ENCODE assay signal across 15 cellular contexts in genomic region chr2:11899264-11899818, GRCh38.
DNase-seq lines count a peak whose midpoint lies in the region; ATAC-seq, FAIRE-seq and TF ChIP-seq lines count a peak whose summit lies in the region.
"Had no signal": no experiment of that assay in that cellular context is flagged by ENCODE, and none has a peak within 500 bp of the region (broad histone marks: within the 10 kb centered on the region; RNA-seq: fewer than 3 reads in every experiment).

No MANE protein-coding gene starts in this region.

- H2BK15ac ChIP-seq in IMR-90 (ENCODE audit: low read depth, low read length), result no peak overlapping the region

- no peak overlapping the region for H2BK120ac ChIP-seq in IMR-90 (ENCODE audit: low read depth, low read length)

- H3K9me1 ChIP-seq in IMR-90 (ENCODE audit: insufficient read depth, low read length) (no peaks in the 10 kb centered on the region), keratinocyte (ENCODE audit: control insufficient read depth, extremely low read depth, insufficient read depth, low read length) (no peaks in the 10 kb centered on the region)

- H3K9me3 ChIP-seq in IMR-90 (ENCODE audit: control insufficient read depth, insufficient read depth, low read length) (no peaks in the 10 kb centered on the region), keratinocyte (ENCODE audit: control insufficient read depth, low read depth, low read length) (no peaks in the 10 kb centered on the region)

- peak; percentile 94 for FAIRE-seq in keratinocyte (lab: Jason Lieb, UNC)
- FAIRE-seq: GM18507 had no signal

- no peaks in the 10 kb centered on the region for H3K4me1 ChIP-seq in IMR-90 (ENCODE audit: control insufficient read depth, insufficient read depth, low read length)
- H3K4me1 ChIP-seq in keratinocyte (ENCODE audit: control insufficient read depth, extremely low read depth, insufficient read depth, low read length), result peaks cover 4% of the 10 kb centered on the region

- H3K27ac ChIP-seq in IMR-90 (ENCODE audit: insufficient read depth, low read length) (no peak overlapping the region), keratinocyte (ENCODE audit: control insufficient read depth, insufficient read depth, low read length) (no peak overlapping the region)
- H3K27ac ChIP-seq: BLaER1 treated with 17β-estradiol and CSF1 and Interleukin-3, amounts not matched to agents 10 nM and 100 nM; cardiac muscle cell had no signal

- no peak overlapping the region for H3K4ac ChIP-seq in IMR-90 (ENCODE audit: low read depth, low read length)

- no peaks in the 10 kb centered on the region for H3K79me1 ChIP-seq in IMR-90 (ENCODE audit: low read depth in 1 of 2, low read length in 2 of 2)

- H2AFZ ChIP-seq in IMR-90 (replicated peaks; ENCODE audit: low read length, poor library complexity), result no peak overlapping the region
- H2AFZ ChIP-seq in keratinocyte (ENCODE audit: control insufficient read depth, low read length), result no peak overlapping the region

- POLR2A ChIA-PET in IMR-90 (lab: Charles Lee; ENCODE audit: unreplicated experiment), result no interaction called here

- no peak overlapping the region for H3K18ac ChIP-seq in IMR-90 (ENCODE audit: low read depth, low read length)

- intact Hi-C loops in IMR-90 (cut with micrococcal nuclease), result no loop called here

- no peak overlapping the region for H2BK20ac ChIP-seq in IMR-90 (ENCODE audit: low read depth, low read length)

- no peak overlapping the region for H4K5ac ChIP-seq in IMR-90 (ENCODE audit: low read depth, low read length)

- H3K4me2 ChIP-seq in IMR-90 (ENCODE audit: low read depth, low read length), result no peak overlapping the region
- no peak overlapping the region for H3K4me2 ChIP-seq in keratinocyte (ENCODE audit: control insufficient read depth, extremely low read depth, insufficient read depth, low read depth, low read length)
- H3K4me2 ChIP-seq: BLaER1 treated with 17β-estradiol and CSF1 and Interleukin-3, amounts not matched to agents 10 nM and 100 nM had no signal

- no peaks in the 10 kb centered on the region for H4K20me1 ChIP-seq in IMR-90 (ENCODE audit: insufficient read depth, low read length)
- H4K20me1 ChIP-seq in keratinocyte (ENCODE audit: control insufficient read depth, extremely low read depth, insufficient read depth, low read length), result no peaks in the 10 kb centered on the region
- H4K20me1 ChIP-seq: BLaER1 treated with 17β-estradiol and CSF1 and Interleukin-3, amounts not matched to agents 10 nM and 100 nM had no signal

- H3K9ac ChIP-seq in IMR-90 (ENCODE audit: low read depth, low read length) (no peak overlapping the region), keratinocyte (ENCODE audit: control insufficient read depth, extremely low read depth, insufficient read depth, low read length) (no peak overlapping the region)
- H3K9ac ChIP-seq: BLaER1 treated with 17β-estradiol and CSF1 and Interleukin-3, amounts not matched to agents 10 nM and 100 nM had no signal

- H3K14ac ChIP-seq in IMR-90 (replicated peaks; ENCODE audit: low read depth, low read length), result no peak overlapping the region

- H3K4me3 ChIP-seq in AG10803 (ENCODE audit: low read length) (no peak overlapping the region), IMR-90 (ENCODE audit: insufficient read depth, low read depth, low read length) (no peak overlapping the region), keratinocyte (ENCODE audit: control insufficient read depth in 2 of 3, extremely low read depth in 1 of 3, insufficient read depth in 2 of 3, low read depth in 1 of 3, low read length in 3 of 3) (no peak overlapping the region)
- H3K4me3 ChIP-seq: BLaER1 treated with 17β-estradiol and CSF1 and Interleukin-3, amounts not matched to agents 10 nM and 100 nM; cardiac muscle cell had no signal

- BruUV-seq in IMR-90 (replicated peaks; lab: Mats Ljungman, UMichigan), result no TSS peak

- DNase-seq in AG10803 (ENCODE audit: low read depth) (peak; percentile 54), IMR-90 (peak; percentile 63), brain pericyte (ENCODE audit: low read depth, low spot score) (peak; percentile 4), keratinocyte (ENCODE audit: low read depth, low spot score) (peak; percentile 2), nucleus accumbens (lab: John Stamatoyannopoulos, UW) (no peak)
- no peak for DNase-seq in activated CD4-positive, alpha-beta T cell treated with anti-CD3 and anti-CD28 coated beads for 1 hour
- DNase-seq: activated CD4-positive, alpha-beta T cell treated with anti-CD3 and anti-CD28 coated beads for 4 hours; NCI-H2029; stimulated activated CD4-positive, alpha-beta T cell treated with anti-CD3 and anti-CD28 coated beads, Interleukin-4, amount 100 ng/mL, for 1 hour; stimulated activated naive CD4-positive, alpha-beta T cell had no signal

- no peak overlapping the region for H4K91ac ChIP-seq in IMR-90 (ENCODE audit: insufficient read depth, low read depth, low read length)

- TF ChIP-seq CTCF in AG10803 (conservative IDR thresholded peaks at IDR 0.05; ENCODE audit: low read length) (no peak), IMR-90 (conservative IDR thresholded peaks at IDR 0.05; ENCODE audit: low read depth, low read length) (no peak), keratinocyte (optimal IDR thresholded peaks at IDR 0.05 in 1 of 3, IDR thresholded peaks at IDR 0.05 in 1 of 3, conservative IDR thresholded peaks at IDR 0.05 in 1 of 3; ENCODE audit: extremely low read depth in 1 of 3, insufficient read depth in 2 of 3, low read length in 3 of 3) (no peak)

- H3K27me3 ChIP-seq in IMR-90 (ENCODE audit: control insufficient read depth, insufficient read depth, low read length) (no peaks in the 10 kb centered on the region; the same call in 1 of the 2 replicates), keratinocyte (ENCODE audit: control insufficient read depth, extremely low read depth, insufficient read depth, low read length) (no peaks in the 10 kb centered on the region)
- H3K27me3 ChIP-seq: BLaER1 treated with 17β-estradiol and CSF1 and Interleukin-3, amounts not matched to agents 10 nM and 100 nM; cardiac muscle cell had no signal

- H2AK9ac ChIP-seq in IMR-90 (replicated peaks; ENCODE audit: low read depth, low read length, poor library complexity), result no peak overlapping the region

- TF ChIP-seq RAD21 in IMR-90 (IDR thresholded peaks at IDR 0.05; ENCODE audit: low read length), result no peak

- WGBS in IMR-90 (ENCODE audit: extremely low coverage in 2 of 2, insufficient read length in 1 of 2), 2 experiments, result no CpG with 5 or more reads among the region's 7 CpGs

- in situ Hi-C loops in IMR-90 (cut with MboI; ENCODE audit: low sequenced_read_pairs), result no loop called here

- no peak overlapping the region for H3K23ac ChIP-seq in IMR-90 (ENCODE audit: low read depth, low read length)

- CTCF ChIA-PET in IMR-90 (lab: Yijun Ruan, JAX), result no interaction called here

- peak; percentile 74 for ATAC-seq in IMR-90 (ENCODE audit: low read depth)
- no peak for ATAC-seq in GM18909 (IDR thresholded peaks at IDR 0.05; ENCODE audit: poor library complexity, unreplicated experiment)
- no peak for ATAC-seq in GM21786 (IDR thresholded peaks at IDR 0.05; ENCODE audit: unreplicated experiment)

- H2BK5ac ChIP-seq in IMR-90 (ENCODE audit: low read depth, low read length, poor library complexity, severe bottlenecking), result no peak overlapping the region

- H3K36me3 ChIP-seq in IMR-90 (ENCODE audit: control insufficient read depth, insufficient read depth, low read length), result no peaks in the 10 kb centered on the region
- no peaks in the 10 kb centered on the region for H3K36me3 ChIP-seq in keratinocyte (ENCODE audit: control insufficient read depth in 2 of 2, extremely low read depth in 1 of 2, insufficient read depth in 2 of 2, low read length in 2 of 2)
- H3K36me3 ChIP-seq: BLaER1 treated with 17β-estradiol and CSF1 and Interleukin-3, amounts not matched to agents 10 nM and 100 nM; cardiac muscle cell had no signal

- H4K8ac ChIP-seq in IMR-90 (ENCODE audit: low read depth in 2 of 2, low read length in 2 of 2), result no peak overlapping the region

- no peak for TF ChIP-seq POLR2A in IMR-90 (IDR thresholded peaks at IDR 0.05; ENCODE audit: low read depth, low read length)

- dilution Hi-C loops in IMR-90 (cut with HindIII; ENCODE audit: low sequenced_read_pairs, unreplicated experiment) (no loop called here), keratinocyte (cut with MboI; ENCODE audit: extremely low pct_ligation_motif_present, low sequenced_read_pairs) (no loop called here)

- H3K79me2 ChIP-seq in keratinocyte (ENCODE audit: control insufficient read depth, insufficient read depth, low read length), result no peaks in the 10 kb centered on the region

- H2AK5ac ChIP-seq in IMR-90 (ENCODE audit: low read depth, low read length), result no peak overlapping the region

- no peak overlapping the region for H3K56ac ChIP-seq in IMR-90 (ENCODE audit: extremely low read depth, insufficient read depth, low read length)

TF ChIP-seq in IMR-90, 13 proteins besides CTCF, POLR2A, EP300 and RAD21 (continues in another document):
- TF ChIP-seq CHD1 (IDR thresholded peaks at IDR 0.05; ENCODE audit: low read depth, low read length) (no peak), BHLHE40 (IDR thresholded peaks at IDR 0.05; ENCODE audit: low read depth, low read length) (no peak), MAZ (IDR thresholded peaks at IDR 0.05; ENCODE audit: borderline replicate concordance, low read depth, low read length) (no peak), RFX5 (IDR thresholded peaks at IDR 0.05; ENCODE audit: low read depth, low read length) (no peak), SMC3 (IDR thresholded peaks at IDR 0.05; ENCODE audit: low read depth, low read length) (no peak), MXI1 (IDR thresholded peaks at IDR 0.05; ENCODE audit: borderline replicate concordance, low read depth, low read length) (no peak), MAFK (IDR thresholded peaks at IDR 0.05; ENCODE audit: low read depth, low read length) (no peak), USF2 (IDR thresholded peaks at IDR 0.05; ENCODE audit: low read depth, low read length) (no peak), NFE2L2 (IDR thresholded peaks at IDR 0.05; ENCODE audit: low read depth, low read length) (no peak), CEBPB (IDR thresholded peaks at IDR 0.05; ENCODE audit: low read depth, low read length) (no peak), RCOR1 (IDR thresholded peaks at IDR 0.05; ENCODE audit: insufficient replicate concordance, low read length) (no peak)

Comparison
In these comparisons a context has a peak if more than half of its experiments do, and no peak if none do; other contexts are left out.
1. DNase-seq: peak in AG10803 (single experiment), IMR-90 (single experiment), brain pericyte (single experiment) and keratinocyte (single experiment); none in activated CD4-positive, alpha-beta T cell treated with anti-CD3 and anti-CD28 coated beads for 1 hour (single experiment) and nucleus accumbens (0 of 56).